Comparison of ENCODE assay signal across 8 cellular contexts in genomic region chr3:86774082-86774691, GRCh38.
A peak's percentile ranks its signal among the peaks of the same experiment; 100 is the strongest.
DNase-seq lines count a peak whose midpoint lies in the region; ATAC-seq and FAIRE-seq lines count a peak whose summit lies in the region.

No MANE protein-coding gene starts in this region.

- peak; percentile 51 for ATAC-seq in GM21723 (IDR thresholded peaks at IDR 0.05; ENCODE audit: unreplicated experiment)
- ATAC-seq in GM18517 (IDR thresholded peaks at IDR 0.05; ENCODE audit: unreplicated experiment), result no peak
- ATAC-seq in HG03045 (IDR thresholded peaks at IDR 0.05; ENCODE audit: unreplicated experiment), result no peak

- FAIRE-seq in A204.1 (lab: Jason Lieb, UNC), result peak; percentile 99

- DNase-seq in NCI-H774 (lab: John Stamatoyannopoulos, UW) (peak; percentile 3), dermis blood vessel endothelial cell (peak; percentile 38), putamen (ENCODE audit: low spot score) (peak; percentile 19), retina (no peak)
